In the genomic region with DNA sequence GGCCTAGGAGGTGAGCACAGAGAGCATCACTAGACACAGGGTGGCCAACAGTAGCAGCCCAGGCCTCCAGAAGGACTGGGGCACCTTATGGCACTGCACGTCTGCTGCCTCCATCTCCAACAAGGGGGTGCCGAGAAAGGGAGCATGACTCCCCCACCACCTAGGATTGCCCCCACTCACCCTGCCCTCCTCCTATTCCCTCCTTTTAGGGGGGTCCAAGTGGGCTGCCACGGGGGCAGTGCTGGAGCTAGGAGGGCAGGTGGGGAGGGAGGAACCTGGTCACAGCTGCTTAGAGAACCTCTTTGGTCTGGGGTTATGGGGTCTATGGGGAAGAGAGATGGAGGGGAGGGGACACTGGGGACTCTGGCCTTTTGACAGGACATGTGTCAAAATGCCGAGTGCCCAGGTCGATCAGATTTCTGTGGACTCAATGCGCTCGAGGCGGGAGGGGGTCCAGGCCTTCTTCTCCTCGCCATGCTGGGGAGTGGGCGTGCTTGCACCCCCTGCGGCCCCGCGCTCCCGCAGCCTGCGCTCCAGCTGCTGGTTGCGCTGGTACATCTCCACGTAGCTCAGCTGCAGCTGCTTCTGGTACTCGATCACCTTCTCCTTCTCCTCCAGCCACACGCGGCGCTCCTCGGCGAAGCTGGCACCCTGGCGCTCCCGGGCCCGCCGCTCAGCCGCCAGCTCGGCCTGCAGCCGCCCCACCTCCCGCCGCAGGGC, we compare ENCODE assay signal across 1 cellular context.
TF ChIP-seq lines count a peak whose summit lies in the region.

No MANE protein-coding gene starts in this region.

TF ChIP-seq in IMR-90, 13 proteins besides CTCF, POLR2A, EP300 and RAD21:
- TF ChIP-seq CEBPB (IDR thresholded peaks at IDR 0.05; ENCODE audit: low read depth, low read length) (no peak), NFE2L2 (IDR thresholded peaks at IDR 0.05; ENCODE audit: low read depth, low read length) (no peak), BHLHE40 (IDR thresholded peaks at IDR 0.05; ENCODE audit: low read depth, low read length) (no peak), RCOR1 (IDR thresholded peaks at IDR 0.05; ENCODE audit: insufficient replicate concordance, low read length) (no peak), RFX5 (IDR thresholded peaks at IDR 0.05; ENCODE audit: low read depth, low read length) (no peak), MXI1 (IDR thresholded peaks at IDR 0.05; ENCODE audit: borderline replicate concordance, low read depth, low read length) (no peak), SMC3 (IDR thresholded peaks at IDR 0.05; ENCODE audit: low read depth, low read length) (no peak), FOS (IDR thresholded peaks at IDR 0.05; ENCODE audit: low read depth, low read length) (no peak)
- TF ChIP-seq, protein P1, sequence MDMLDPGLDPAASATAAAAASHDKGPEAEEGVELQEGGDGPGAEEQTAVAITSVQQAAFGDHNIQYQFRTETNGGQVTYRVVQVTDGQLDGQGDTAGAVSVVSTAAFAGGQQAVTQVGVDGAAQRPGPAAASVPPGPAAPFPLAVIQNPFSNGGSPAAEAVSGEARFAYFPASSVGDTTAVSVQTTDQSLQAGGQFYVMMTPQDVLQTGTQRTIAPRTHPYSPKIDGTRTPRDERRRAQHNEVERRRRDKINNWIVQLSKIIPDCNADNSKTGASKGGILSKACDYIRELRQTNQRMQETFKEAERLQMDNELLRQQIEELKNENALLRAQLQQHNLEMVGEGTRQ (IDR thresholded peaks at IDR 0.05; ENCODE audit: low read depth, low read length), result no peak
- TF ChIP-seq, protein P2, sequence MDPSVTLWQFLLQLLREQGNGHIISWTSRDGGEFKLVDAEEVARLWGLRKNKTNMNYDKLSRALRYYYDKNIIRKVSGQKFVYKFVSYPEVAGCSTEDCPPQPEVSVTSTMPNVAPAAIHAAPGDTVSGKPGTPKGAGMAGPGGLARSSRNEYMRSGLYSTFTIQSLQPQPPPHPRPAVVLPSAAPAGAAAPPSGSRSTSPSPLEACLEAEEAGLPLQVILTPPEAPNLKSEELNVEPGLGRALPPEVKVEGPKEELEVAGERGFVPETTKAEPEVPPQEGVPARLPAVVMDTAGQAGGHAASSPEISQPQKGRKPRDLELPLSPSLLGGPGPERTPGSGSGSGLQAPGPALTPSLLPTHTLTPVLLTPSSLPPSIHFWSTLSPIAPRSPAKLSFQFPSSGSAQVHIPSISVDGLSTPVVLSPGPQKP (IDR thresholded peaks at IDR 0.05; ENCODE audit: borderline replicate concordance, low read depth, low read length), result no peak
TF ChIP-seq in IMR-90: peak in this region for 0.
